20 cellular contexts compared by ENCODE assay signal in genomic region chr13:29597246-29597645, GRCh38. TPM values are rescaled to one million over a fixed set of nuclear protein-coding genes. Genes with fewer than 3 reads are reported as not detected.
DNase-seq lines count a peak whose midpoint lies in the region; ATAC-seq and TF ChIP-seq lines count a peak whose summit lies in the region.
"Had no signal": no experiment of that assay in that cellular context is flagged by ENCODE, and none has a peak within 500 bp of the region (broad histone marks: within the 10 kb centered on the region; RNA-seq: fewer than 3 reads in every experiment).

No MANE protein-coding gene starts in this region.

- peaks cover 5% of the 10 kb centered on the region for H3K27me3 ChIP-seq in CD4-positive, CD25-positive, alpha-beta regulatory T cell (ENCODE audit: control insufficient read depth, insufficient read depth, low read length)
- H3K27me3 ChIP-seq in neural progenitor cell, result peaks cover 21% of the 10 kb centered on the region
- H3K27me3 ChIP-seq: BE2C had no signal

- H3K27me3 Mint-ChIP-seq in CD4-positive, CD25-positive, alpha-beta regulatory T cell, result peaks cover 2% of the 10 kb centered on the region
- H3K27me3 Mint-ChIP-seq in IgD-negative memory B cell (no peaks in the 10 kb centered on the region), glutamatergic neuron (ENCODE audit: unreplicated experiment) (peaks cover 7% of the 10 kb centered on the region), neural progenitor cell (ENCODE audit: insufficient read depth, low read depth) (no peaks in the 10 kb centered on the region)

- H3K4me1 Mint-ChIP-seq in CD4-positive, CD25-positive, alpha-beta regulatory T cell, result peaks cover 15 to 31% (median 24%) of the 10 kb centered on the region in 4 donors
- H3K4me1 Mint-ChIP-seq in IgD-negative memory B cell, result peaks cover 10 to 23% (median 20%) of the 10 kb centered on the region in 3 donors
- peaks cover 5% of the 10 kb centered on the region for H3K4me1 Mint-ChIP-seq in glutamatergic neuron (ENCODE audit: low read depth, unreplicated experiment)
- H3K4me1 Mint-ChIP-seq in neural progenitor cell, result peaks cover 23% of the 10 kb centered on the region

- no peak for TF ChIP-seq CTCF in glutamatergic neuron (IDR thresholded peaks at IDR 0.05; ENCODE audit: partially characterized antibody, unreplicated experiment)
- TF ChIP-seq CTCF in neural progenitor cell (IDR thresholded peaks at IDR 0.05), result no peak

- peaks cover 30% of the 10 kb centered on the region for H3K79me2 ChIP-seq in neural progenitor cell (ENCODE audit: low read depth)

- H2AFZ ChIP-seq in neural progenitor cell (replicated peaks), result no peak overlapping the region
- H2AFZ ChIP-seq: GM23338 had no signal

- H3K9me3 ChIP-seq in CD4-positive, CD25-positive, alpha-beta regulatory T cell (ENCODE audit: control insufficient read depth in 2 of 2, low read length in 2 of 2), result no peaks in the 10 kb centered on the region
- H3K9me3 ChIP-seq in neural progenitor cell (ENCODE audit: low read depth), result no peaks in the 10 kb centered on the region
- H3K9me3 ChIP-seq: A549, BE2C had no signal

- H3K27ac ChIP-seq in CD4-positive, CD25-positive, alpha-beta regulatory T cell (ENCODE audit: insufficient read depth, low read length, poor library complexity, severe bottlenecking), result no peak overlapping the region
- H3K27ac ChIP-seq in neural progenitor cell, result no peak overlapping the region
- H3K27ac ChIP-seq: A549, RWPE1 had no signal

- ATAC-seq in CD4-positive, CD25-positive, alpha-beta regulatory T cell (ENCODE audit: low read depth in 2 of 2), result no peak
- ATAC-seq in GM21447 (IDR thresholded peaks at IDR 0.05; ENCODE audit: unreplicated experiment), result no peak
- ATAC-seq: A549, GM23338, SK-N-SH treated with all-trans-retinoic acid at 6 μM for 48 hours had no signal

- no peak overlapping the region for H3K4me2 ChIP-seq in neural progenitor cell
- H3K4me2 ChIP-seq: A549, GM23338 had no signal

- DNase-seq in CD4-positive, CD25-positive, alpha-beta regulatory T cell, result no peak
- DNase-seq in glutamatergic neuron, result no peak
- DNase-seq in neural progenitor cell (ENCODE audit: low spot score), result no peak
- no peak for DNase-seq in NCI-H187 treated with DMSO at 0.1 percent for 48 hours (lab: John Stamatoyannopoulos, UW)
- DNase-seq in iPS-NIHi7 (ENCODE audit: extremely low spot score), result no peak
- DNase-seq: BE2C; HCEC 1CT; NCI-H1105; NCI-H146; NCI-H2029 treated with DMSO at 0.1 percent for 48 hours; NCI-H226; NCI-H774; NK-92 treated with Interleukin-12 subunit alpha and Interleukin-12 subunit beta, amount 100 ng/mL, for 24 hours; SHP77 treated with DMSO at 0.1 percent for 48 hours had no signal

- H3K4me3 ChIP-seq in CD4-positive, CD25-positive, alpha-beta regulatory T cell (ENCODE audit: low read depth, low read length), result no peak overlapping the region
- no peak overlapping the region for H3K4me3 ChIP-seq in neural progenitor cell
- H3K4me3 ChIP-seq: A549, GM23338 had no signal

- H4K20me1 ChIP-seq in neural progenitor cell (ENCODE audit: low read depth), result peaks cover 18% of the 10 kb centered on the region

- H3K36me3 ChIP-seq in CD4-positive, CD25-positive, alpha-beta regulatory T cell (ENCODE audit: control insufficient read depth, insufficient read depth, low read length), result no peaks in the 10 kb centered on the region
- no peaks in the 10 kb centered on the region for H3K36me3 ChIP-seq in neural progenitor cell

- H3F3A ChIP-seq in neural progenitor cell (ENCODE audit: low read depth), result peaks cover 9% of the 10 kb centered on the region

- peak overlapping the region; percentile 42 to 90 (median 65) for H3K4me3 Mint-ChIP-seq in CD4-positive, CD25-positive, alpha-beta regulatory T cell
- peak overlapping the region in 3 of 4 donors; percentile 32 to 95 (median 35) for H3K4me3 Mint-ChIP-seq in IgD-negative memory B cell
- peak overlapping the region; percentile 46 for H3K4me3 Mint-ChIP-seq in glutamatergic neuron (ENCODE audit: unreplicated experiment)
- peak overlapping the region; percentile 85 for H3K4me3 Mint-ChIP-seq in neural progenitor cell

- no peak overlapping the region for H3K27ac Mint-ChIP-seq in CD4-positive, CD25-positive, alpha-beta regulatory T cell
- H3K27ac Mint-ChIP-seq in IgD-negative memory B cell (peak overlapping the region in 1 of 3 donors; percentile 92), glutamatergic neuron (ENCODE audit: unreplicated experiment) (no peak overlapping the region), neural progenitor cell (no peak overlapping the region)
- H3K27ac Mint-ChIP-seq: GM23338 had no signal

- H3K9me3 Mint-ChIP-seq in CD4-positive, CD25-positive, alpha-beta regulatory T cell, result peaks cover 0 to 3% (median 0%) of the 10 kb centered on the region in 7 donors
- H3K9me3 Mint-ChIP-seq in IgD-negative memory B cell, result no peaks in the 10 kb centered on the region
- peaks cover 9% of the 10 kb centered on the region for H3K9me3 Mint-ChIP-seq in glutamatergic neuron (ENCODE audit: unreplicated experiment)
- no peaks in the 10 kb centered on the region for H3K9me3 Mint-ChIP-seq in neural progenitor cell
- H3K9me3 Mint-ChIP-seq: GM23338 had no signal

- H3K36me3 Mint-ChIP-seq in CD4-positive, CD25-positive, alpha-beta regulatory T cell, result no peaks in the 10 kb centered on the region
- H3K36me3 Mint-ChIP-seq in IgD-negative memory B cell (no peaks in the 10 kb centered on the region), glutamatergic neuron (ENCODE audit: unreplicated experiment) (peaks cover 5% of the 10 kb centered on the region), neural progenitor cell (peaks cover 2% of the 10 kb centered on the region)

- H3K9ac ChIP-seq in neural progenitor cell, result no peak overlapping the region

- H3K4me1 ChIP-seq in CD4-positive, CD25-positive, alpha-beta regulatory T cell (ENCODE audit: control insufficient read depth, insufficient read depth, low read length, poor library complexity, severe bottlenecking), result peaks cover 19% of the 10 kb centered on the region
- no peaks in the 10 kb centered on the region for H3K4me1 ChIP-seq in neural progenitor cell

RNA-seq across cellular contexts. Expression of gene SLC7A1, which starts 1.8 kb away (rescaled TPM):
- 29.9 TPM for total RNA-seq in CD4-positive, CD25-positive, alpha-beta regulatory T cell
- 1 to 10 TPM; 3.6 to 7.7 (median 4.8) TPM for polyA plus RNA-seq in CD4-positive, CD25-positive, alpha-beta regulatory T cell
- 5.7 TPM for polyA plus RNA-seq in IgD-negative memory B cell
- total RNA-seq in glutamatergic neuron (ENCODE audit: unreplicated experiment), result 89.8 TPM
- 12.4 and 16.2 TPM in 2 replicates for total RNA-seq in neural progenitor cell (ENCODE audit: low replicate concordance)

Comparison
In these comparisons a context has a peak if more than half of its experiments do, and no peak if none do; other contexts are left out.
1. H3K4me3 Mint-ChIP-seq: peak in every context shown above with its lines; median percentile 85 in neural progenitor cell; 65 in CD4-positive, CD25-positive, alpha-beta regulatory T cell; 46 in glutamatergic neuron; 35 in IgD-negative memory B cell.